12 cellular contexts compared by ENCODE assay signal in genomic region chr14:51304956-51305355, GRCh38.
DNase-seq lines count a peak whose midpoint lies in the region; ATAC-seq, FAIRE-seq and TF ChIP-seq lines count a peak whose summit lies in the region.
"Had no signal": no experiment of that assay in that cellular context is flagged by ENCODE, and none has a peak within 500 bp of the region (broad histone marks: within the 10 kb centered on the region; RNA-seq: fewer than 3 reads in every experiment).

No MANE protein-coding gene starts in this region.

- TF ChIP-seq POLR2A in GM12891 (IDR thresholded peaks at IDR 0.05; ENCODE audit: low read depth, low read length), result no peak

- H3K9me3 Mint-ChIP-seq in activated T-cell treated with anti-CD3 and anti-CD28 coated beads, Interleukin-2, amount 50 U/mL, for 72 hours, result peaks cover 0 to 3% of the 10 kb centered on the region in 2 donors
- H3K9me3 Mint-ChIP-seq in activated T-helper 17 cell treated with anti-CD3 and anti-CD28 coated beads, Interleukin-2, amount 50 U/mL, for 72 hours, result no peaks in the 10 kb centered on the region

- peaks cover 16% of the 10 kb centered on the region for H3K4me1 Mint-ChIP-seq in activated T-cell treated with anti-CD3 and anti-CD28 coated beads, Interleukin-2, amount 50 U/mL, for 72 hours (ENCODE audit: low read depth)
- H3K4me1 Mint-ChIP-seq in activated T-helper 17 cell treated with anti-CD3 and anti-CD28 coated beads, Interleukin-2, amount 50 U/mL, for 72 hours, result no peaks in the 10 kb centered on the region

- H3K27ac Mint-ChIP-seq in activated T-cell treated with anti-CD3 and anti-CD28 coated beads, Interleukin-2, amount 50 U/mL, for 72 hours, result no peak overlapping the region
- no peak overlapping the region for H3K27ac Mint-ChIP-seq in activated T-helper 17 cell treated with anti-CD3 and anti-CD28 coated beads, Interleukin-2, amount 50 U/mL, for 72 hours
- H3K27ac Mint-ChIP-seq: activated CD8-positive, alpha-beta memory T cell treated with anti-CD3 and anti-CD28 coated beads, Interleukin-2, amount 10 ng/mL, durations not matched to agents 7 days and 5 days; dendritic cell treated with granulocyte-macrophage colony-stimulating factor and Interleukin-4, amounts not matched to agents 40 ng/mL and 50 ng/mL, for 4 days had no signal

- no peak for TF ChIP-seq CTCF in fibroblast of the aortic adventitia (IDR thresholded peaks at IDR 0.05; ENCODE audit: insufficient read depth, low read length)

- peak; percentile 28 to 47 for ATAC-seq in activated T-cell treated with anti-CD3 and anti-CD28 coated beads, Interleukin-2, amount 50 U/mL, for 72 hours (replicated peaks in 1 of 2)
- ATAC-seq in activated T-helper 17 cell treated with anti-CD3 and anti-CD28 coated beads, Interleukin-2, amount 50 U/mL, for 72 hours (replicated peaks), result peak; percentile 73
- peak; percentile 90 for ATAC-seq in stimulated activated naive CD8-positive, alpha-beta T cell treated with anti-CD3 and anti-CD28 coated beads, Interleukin-15, Interleukin-2, amounts not matched to agents 100 U/mL and 50 U/mL, for 24 hours
- ATAC-seq: activated CD8-positive, alpha-beta memory T cell treated with anti-CD3 and anti-CD28 coated beads, Interleukin-2, amount 10 ng/mL, durations not matched to agents 7 days and 5 days had no signal

- DNase-seq in activated T-cell treated with anti-CD3 and anti-CD28 coated beads, Interleukin-2, amount 50 U/mL, for 72 hours, result no peak
- no peak for DNase-seq in activated T-cell treated with anti-CD3 and anti-CD28 coated beads, Interleukin-2, amount 50 U/mL, for 1 hour
- DNase-seq in fibroblast of the aortic adventitia (ENCODE audit: low read depth) (peak; percentile 90), GM12891 (ENCODE audit: insufficient read length, low spot score) (no peak), T-helper 9 cell (no peak), NK-92 (lab: John Stamatoyannopoulos, UW; ENCODE audit: unreplicated experiment) (no peak)
- peak; percentile 21 for DNase-seq in stimulated activated naive CD8-positive, alpha-beta T cell treated with anti-CD3 and anti-CD28 coated beads, Interleukin-15, Interleukin-2, amounts not matched to agents 100 U/mL and 50 U/mL, for 24 hours
- DNase-seq: activated CD8-positive, alpha-beta memory T cell treated with anti-CD3 and anti-CD28 coated beads, Interleukin-2, amount 10 ng/mL, durations not matched to agents 7 days and 5 days; NCI-H2081 had no signal

- FAIRE-seq in GM12891 (lab: Jason Lieb, UNC), result no peak
- FAIRE-seq: islet of Langerhans had no signal

- no peak overlapping the region for H3K4me3 ChIP-seq in fibroblast of the aortic adventitia (ENCODE audit: low read depth, low read length)

- H3K36me3 Mint-ChIP-seq in activated T-cell treated with anti-CD3 and anti-CD28 coated beads, Interleukin-2, amount 50 U/mL, for 72 hours (ENCODE audit: insufficient read depth in 2 of 2), result no peaks in the 10 kb centered on the region
- no peaks in the 10 kb centered on the region for H3K36me3 Mint-ChIP-seq in activated T-helper 17 cell treated with anti-CD3 and anti-CD28 coated beads, Interleukin-2, amount 50 U/mL, for 72 hours (ENCODE audit: low read depth)
- H3K36me3 Mint-ChIP-seq: activated CD8-positive, alpha-beta memory T cell treated with anti-CD3 and anti-CD28 coated beads, Interleukin-2, amount 10 ng/mL, durations not matched to agents 7 days and 5 days had no signal

- peaks cover 11% of the 10 kb centered on the region for H3K27me3 Mint-ChIP-seq in activated T-cell treated with anti-CD3 and anti-CD28 coated beads, Interleukin-2, amount 50 U/mL, for 72 hours (ENCODE audit: low read depth)
- H3K27me3 Mint-ChIP-seq in activated T-helper 17 cell treated with anti-CD3 and anti-CD28 coated beads, Interleukin-2, amount 50 U/mL, for 72 hours, result no peaks in the 10 kb centered on the region
- H3K27me3 Mint-ChIP-seq: dendritic cell treated with granulocyte-macrophage colony-stimulating factor and Interleukin-4, amounts not matched to agents 40 ng/mL and 50 ng/mL, for 4 days had no signal

- H3K4me3 Mint-ChIP-seq in activated T-cell treated with anti-CD3 and anti-CD28 coated beads, Interleukin-2, amount 50 U/mL, for 72 hours, result no peak overlapping the region
- H3K4me3 Mint-ChIP-seq in activated T-helper 17 cell treated with anti-CD3 and anti-CD28 coated beads, Interleukin-2, amount 50 U/mL, for 72 hours, result no peak overlapping the region
- H3K4me3 Mint-ChIP-seq: activated CD8-positive, alpha-beta memory T cell treated with anti-CD3 and anti-CD28 coated beads, Interleukin-2, amount 10 ng/mL, durations not matched to agents 7 days and 5 days; dendritic cell treated with granulocyte-macrophage colony-stimulating factor and Interleukin-4, amounts not matched to agents 40 ng/mL and 50 ng/mL, for 4 days had no signal

TF ChIP-seq in GM12891, 5 proteins besides CTCF, POLR2A, EP300 and RAD21:
- TF ChIP-seq POLR2AphosphoS5 (IDR thresholded peaks at IDR 0.05; ENCODE audit: low read depth, low read length) (no peak), POU2F2 (IDR thresholded peaks at IDR 0.05; ENCODE audit: low read depth, low read length) (no peak), TAF1 (IDR thresholded peaks at IDR 0.05; ENCODE audit: low read depth, low read length) (no peak), PAX5 (IDR thresholded peaks at IDR 0.05; ENCODE audit: insufficient read depth, low read length, severe bottlenecking) (no peak), SPI1 (IDR thresholded peaks at IDR 0.05; ENCODE audit: low read depth, low read length) (no peak)

Comparison
In these comparisons a context has a peak if more than half of its experiments do, and no peak if none do; other contexts are left out.
1. ATAC-seq: peak in every context shown above with its lines; median percentile 90 in stimulated activated naive CD8-positive, alpha-beta T cell treated with anti-CD3 and anti-CD28 coated beads, Interleukin-15, Interleukin-2, amounts not matched to agents 100 U/mL and 50 U/mL, for 24 hours; 73 in activated T-helper 17 cell treated with anti-CD3 and anti-CD28 coated beads, Interleukin-2, amount 50 U/mL, for 72 hours; 38 in activated T-cell treated with anti-CD3 and anti-CD28 coated beads, Interleukin-2, amount 50 U/mL, for 72 hours.
2. DNase-seq: peak in fibroblast of the aortic adventitia (single experiment) and stimulated activated naive CD8-positive, alpha-beta T cell treated with anti-CD3 and anti-CD28 coated beads, Interleukin-15, Interleukin-2, amounts not matched to agents 100 U/mL and 50 U/mL, for 24 hours (single experiment); none in activated T-cell treated with anti-CD3 and anti-CD28 coated beads, Interleukin-2, amount 50 U/mL, for 72 hours (0 of 2), activated T-cell treated with anti-CD3 and anti-CD28 coated beads, Interleukin-2, amount 50 U/mL, for 1 hour (single experiment), GM12891 (single experiment), T-helper 9 cell (single experiment) and NK-92 (single experiment).